ENCODE assay signal across 12 cellular contexts in genomic region chr2:16055848-16056580, GRCh38.
DNase-seq lines count a peak whose midpoint lies in the region; ATAC-seq, FAIRE-seq and TF ChIP-seq lines count a peak whose summit lies in the region.
"Had no signal": no experiment of that assay in that cellular context is flagged by ENCODE, and none has a peak within 500 bp of the region (broad histone marks: within the 10 kb centered on the region; RNA-seq: fewer than 3 reads in every experiment).

No MANE protein-coding gene starts in this region.

- no peaks in the 10 kb centered on the region for H3K9me3 Mint-ChIP-seq in mesothelial cell of epicardium
- H3K9me3 Mint-ChIP-seq: activated T-cell treated with anti-CD3 and anti-CD28 coated beads, Interleukin-2, amount 50 U/mL, for 4 hours had no signal

- H3K36me3 ChIP-seq in Peyer's patch (no peaks in the 10 kb centered on the region), trophoblast cell (ENCODE audit: control insufficient read depth in 1 of 2, insufficient read depth in 2 of 2, low read length in 2 of 2) (no peaks in the 10 kb centered on the region)
- H3K36me3 ChIP-seq: right lobe of liver had no signal

- H3K14ac ChIP-seq in trophoblast cell (ENCODE audit: low read length) = no peak overlapping the region

- H3K18ac ChIP-seq in trophoblast cell (ENCODE audit: low read length) = no peak overlapping the region

- H3K9me3 ChIP-seq in Peyer's patch (no peaks in the 10 kb centered on the region), trophoblast cell (ENCODE audit: insufficient read depth, low read depth, low read length) (no peaks in the 10 kb centered on the region)
- H3K9me3 ChIP-seq: right lobe of liver had no signal

- H3K4me2 ChIP-seq in trophoblast cell (ENCODE audit: low read length) = no peak overlapping the region

- H3K27me3 Mint-ChIP-seq in mesothelial cell of epicardium (ENCODE audit: low read depth) = no peaks in the 10 kb centered on the region

- no peak for TF ChIP-seq POLR2A in Peyer's patch (IDR thresholded peaks at IDR 0.05)

- H4K91ac ChIP-seq in trophoblast cell (ENCODE audit: low read depth, low read length) = no peak overlapping the region

- DNase-seq in mesothelial cell of epicardium (ENCODE audit: low spot score in 2 of 2, unreplicated experiment in 2 of 2) (no peak), Peyer's patch (no peak), trophoblast cell (no peak), RCC 7860 (ENCODE audit: low spot score) (no peak), AML-193 (lab: John Stamatoyannopoulos, UW) (no peak)
- DNase-seq: activated T-cell treated with anti-CD3 and anti-CD28 coated beads, Interleukin-2, amount 50 U/mL, for 4 hours; effector CD4-positive, alpha-beta T cell; right lobe of liver had no signal

- no peak for FAIRE-seq in RCC 7860 (lab: Jason Lieb, UNC)
- FAIRE-seq: islet of Langerhans had no signal

- no peaks in the 10 kb centered on the region for H3K79me2 ChIP-seq in trophoblast cell (ENCODE audit: control insufficient read depth, insufficient read depth, low read length, poor library complexity)

- no peaks in the 10 kb centered on the region for H3K36me3 Mint-ChIP-seq in mesothelial cell of epicardium

- no peak overlapping the region for H3K4me3 ChIP-seq in Peyer's patch
- H3K4me3 ChIP-seq in trophoblast cell (ENCODE audit: low read depth, low read length) = no peak overlapping the region
- H3K4me3 ChIP-seq: right lobe of liver had no signal

- H3K4me1 ChIP-seq in Peyer's patch (peaks cover 0 to 5% (median 0%) of the 10 kb centered on the region in 4 donors), trophoblast cell (ENCODE audit: control insufficient read depth in 1 of 2, insufficient read depth in 2 of 2, low read length in 2 of 2) (no peaks in the 10 kb centered on the region)
- H3K4me1 ChIP-seq: right lobe of liver had no signal

- H3K4me1 Mint-ChIP-seq in mesothelial cell of epicardium = peaks cover 8% of the 10 kb centered on the region

- TF ChIP-seq CTCF in mesothelial cell of epicardium (IDR thresholded peaks at IDR 0.05; ENCODE audit: unreplicated experiment) (no peak), Peyer's patch (IDR thresholded peaks at IDR 0.05) (no peak)

- H3K79me1 ChIP-seq in trophoblast cell (ENCODE audit: low read length) = no peaks in the 10 kb centered on the region

- no peak overlapping the region for H2BK120ac ChIP-seq in trophoblast cell (ENCODE audit: insufficient read depth, low read length, poor library complexity)

- WGBS in trophoblast cell (ENCODE audit: extremely low coverage, insufficient coverage, insufficient read length) = no CpG with 5 or more reads among the region's 7 CpGs

- H3K27me3 ChIP-seq in Peyer's patch (no peaks in the 10 kb centered on the region), trophoblast cell (ENCODE audit: insufficient read depth, low read length) (no peaks in the 10 kb centered on the region)
- H3K27me3 ChIP-seq: right lobe of liver had no signal

- no peak overlapping the region for H3K4ac ChIP-seq in trophoblast cell (ENCODE audit: low read depth, low read length)

- ATAC-seq in GM18873 (IDR thresholded peaks at IDR 0.05; ENCODE audit: low FRiP score, unreplicated experiment) = peak; percentile 74
- ATAC-seq in GM21825 (IDR thresholded peaks at IDR 0.05; ENCODE audit: unreplicated experiment) = peak; percentile 93
- peak; percentile 84 for ATAC-seq in HG03460 (IDR thresholded peaks at IDR 0.05; ENCODE audit: unreplicated experiment)

- H3K27ac Mint-ChIP-seq in mesothelial cell of epicardium = peak overlapping the region; percentile 49

- no peak overlapping the region for H3K27ac ChIP-seq in Peyer's patch
- no peak overlapping the region for H3K27ac ChIP-seq in trophoblast cell (ENCODE audit: low read depth, low read length)
- H3K27ac ChIP-seq: right lobe of liver had no signal

- no peak overlapping the region for H3K23ac ChIP-seq in trophoblast cell (ENCODE audit: low read length)

- no peak overlapping the region for H4K12ac ChIP-seq in trophoblast cell (ENCODE audit: low read depth, low read length)

- H2AFZ ChIP-seq in trophoblast cell (ENCODE audit: insufficient read depth, low read length, poor library complexity) = no peak overlapping the region

- H3K9ac ChIP-seq in trophoblast cell (ENCODE audit: low read length) = no peak overlapping the region

- H3K4me3 Mint-ChIP-seq in mesothelial cell of epicardium = no peak overlapping the region
- H3K4me3 Mint-ChIP-seq: activated T-cell treated with anti-CD3 and anti-CD28 coated beads, Interleukin-2, amount 50 U/mL, for 4 hours had no signal

- no peak overlapping the region for H2AK5ac ChIP-seq in trophoblast cell (ENCODE audit: low read length)

- H2BK5ac ChIP-seq in trophoblast cell (ENCODE audit: low read depth, low read length, poor library complexity) = no peak overlapping the region

- H2BK12ac ChIP-seq in trophoblast cell (ENCODE audit: low read length) = no peak overlapping the region

- H4K8ac ChIP-seq in trophoblast cell (ENCODE audit: low read depth, low read length) = no peak overlapping the region
